Comparison of ENCODE assay signal across 1 cellular context in genomic region chr6:170434114-170434820, GRCh38.
TF ChIP-seq lines count a peak whose summit lies in the region.

No MANE protein-coding gene starts in this region.

TF ChIP-seq in GM23338, 12 proteins besides CTCF, POLR2A, EP300 and RAD21 (continued from another document):
- TF ChIP-seq ZNF462 (CRISPR knock-in tag; IDR thresholded peaks at IDR 0.05) (no peak), STAT1 (IDR thresholded peaks at IDR 0.05; ENCODE audit: unreplicated experiment) (no peak), NANOG (IDR thresholded peaks at IDR 0.05; ENCODE audit: borderline replicate concordance) (no peak), JUNB (IDR thresholded peaks at IDR 0.05; ENCODE audit: unreplicated experiment) (no peak), EZH2phosphoT487 (IDR thresholded peaks at IDR 0.05; ENCODE audit: unreplicated experiment) (no peak)
